ENCODE assay signal across 8 cellular contexts in the genomic region with DNA sequence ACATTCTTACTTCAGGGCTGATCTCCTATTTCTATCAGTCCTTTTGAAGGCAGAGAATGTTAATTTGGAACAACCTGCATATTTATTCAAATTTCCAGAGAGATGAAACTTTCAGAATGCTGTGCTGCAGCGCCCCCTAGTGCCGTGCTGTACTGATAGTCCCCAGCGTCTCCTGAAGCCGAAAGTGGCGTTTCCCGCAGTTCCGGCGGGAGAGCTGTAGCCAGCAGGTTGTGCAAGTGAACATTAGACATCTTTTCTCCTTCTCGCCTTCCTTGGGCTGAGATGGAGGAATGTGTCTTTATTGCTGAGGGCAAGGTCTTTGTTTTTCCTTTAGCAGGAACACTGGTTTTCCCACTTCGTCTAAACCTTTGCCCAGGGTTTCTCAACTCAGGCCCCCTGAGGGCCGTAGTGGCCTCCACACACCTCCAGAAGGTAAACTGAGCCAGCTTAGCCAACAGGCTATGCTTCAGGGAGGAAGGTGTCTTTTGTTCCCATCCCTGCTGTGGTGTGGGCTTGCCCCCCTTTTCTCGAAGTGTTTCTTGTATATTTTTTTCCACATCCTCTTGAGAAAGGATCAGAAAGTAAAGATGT. TPM values are rescaled to one million over a fixed set of nuclear protein-coding genes. Genes with fewer than 3 reads are reported as not detected.
DNase-seq lines count a peak whose midpoint lies in the region; ATAC-seq, FAIRE-seq and TF ChIP-seq lines count a peak whose summit lies in the region.

No MANE protein-coding gene starts in this region.

- peak; percentile 18 for FAIRE-seq in GM19239 (lab: Jason Lieb, UNC)

- no peaks in the 10 kb centered on the region for H3K9me3 Mint-ChIP-seq in progenitor cell of endocrine pancreas (ENCODE audit: low read depth)

- H3K4me1 Mint-ChIP-seq in progenitor cell of endocrine pancreas (ENCODE audit: low read depth), result peaks cover 52% of the 10 kb centered on the region

- TF ChIP-seq POLR2A in NB4 (IDR thresholded peaks at IDR 0.05; ENCODE audit: extremely low read depth, insufficient read length), result no peak

- intact Hi-C loops in left ventricle myocardium inferior (cut with micrococcal nuclease) (loop anchor here (5.0 kb wide), 1 partner anchor 214 kb away; no protein-coding TSS in a partner anchor), upper lobe of right lung (cut with DNase I) (loop anchor here (10.0 kb wide), 2 partner anchors 101 to 211 kb away; no protein-coding TSS in a partner anchor)

- DNase-seq in AG20443 (ENCODE audit: low spot score) (peak; percentile 83), GM19239 (ENCODE audit: insufficient read length, low spot score) (peak; percentile 32), NB4 (ENCODE audit: low read depth) (peak; percentile 92), T-helper 1 cell (peak; percentile 59 to 87 (median 72)), amniotic epithelial cell (ENCODE audit: low read depth) (peak; percentile 85), left ventricle myocardium inferior (peak; percentile 92), progenitor cell of endocrine pancreas (ENCODE audit: low spot score, unreplicated experiment) (peak; percentile 76), upper lobe of right lung (peak; percentile 94)

- peak overlapping the region; percentile 52 for H3K4me3 ChIP-seq in NB4 (ENCODE audit: low read depth, low read length)
- H3K4me3 ChIP-seq in left ventricle myocardium inferior, result peak overlapping the region; percentile 31
- peak overlapping the region; percentile 27 for H3K4me3 ChIP-seq in upper lobe of right lung

- H3K36me3 Mint-ChIP-seq in progenitor cell of endocrine pancreas (ENCODE audit: insufficient read depth), result peaks cover 3% of the 10 kb centered on the region

- peaks cover 83% of the 10 kb centered on the region for H3K4me1 ChIP-seq in left ventricle myocardium inferior
- H3K4me1 ChIP-seq in upper lobe of right lung, result peaks cover 42% of the 10 kb centered on the region

- no peaks in the 10 kb centered on the region for H3K27me3 ChIP-seq in left ventricle myocardium inferior (ENCODE audit: low read depth)
- H3K27me3 ChIP-seq in upper lobe of right lung, result no peaks in the 10 kb centered on the region

- H3K27ac ChIP-seq in left ventricle myocardium inferior (replicated peaks) (peak overlapping the region; percentile 39), upper lobe of right lung (peak overlapping the region; percentile 31)

- H3K4me3 Mint-ChIP-seq in progenitor cell of endocrine pancreas (ENCODE audit: low read depth), result no peak overlapping the region

- H3K27ac Mint-ChIP-seq in progenitor cell of endocrine pancreas, result peak overlapping the region; percentile 89

- H3K36me3 ChIP-seq in left ventricle myocardium inferior (no peaks in the 10 kb centered on the region), upper lobe of right lung (no peaks in the 10 kb centered on the region)

- no peaks in the 10 kb centered on the region for H3K27me3 Mint-ChIP-seq in progenitor cell of endocrine pancreas

- ATAC-seq in upper lobe of right lung, result peak; percentile 95

- TF ChIP-seq CTCF in NB4 (IDR thresholded peaks at IDR 0.05; ENCODE audit: low read depth, low read length) (peak; percentile 93), left ventricle myocardium inferior (IDR thresholded peaks at IDR 0.05; ENCODE audit: borderline replicate concordance) (peak; percentile 96), progenitor cell of endocrine pancreas (IDR thresholded peaks at IDR 0.05; ENCODE audit: unreplicated experiment) (peak; percentile 98), upper lobe of right lung (IDR thresholded peaks at IDR 0.05) (peak; percentile 97)

- H3K9me3 ChIP-seq in left ventricle myocardium inferior (replicated peaks) (no peaks in the 10 kb centered on the region), upper lobe of right lung (no peaks in the 10 kb centered on the region)

RNA-seq across cellular contexts. Expression of a gene that starts 26.4 kb away (rescaled TPM):
- 66.7 TPM for total RNA-seq in left ventricle myocardium inferior
- 124 and 139 TPM in 2 replicates for total RNA-seq in progenitor cell of endocrine pancreas
- total RNA-seq in upper lobe of right lung, result 59.6 TPM

Comparison
In these comparisons a context has a peak if more than half of its experiments do, and no peak if none do; other contexts are left out.
1. Peak in every context shown above with its lines: DNase-seq, ATAC-seq, H3K4me3 ChIP-seq and H3K27ac ChIP-seq.
2. DNase-seq: peak in every context shown above with its lines; median percentile 94 in upper lobe of right lung; 92 in NB4; 92 in left ventricle myocardium inferior; 85 in amniotic epithelial cell; 83 in AG20443; 76 in progenitor cell of endocrine pancreas; 72 in T-helper 1 cell; 32 in GM19239.